18 cellular contexts compared by ENCODE assay signal in genomic region chr5:123598028-123598689, GRCh38.
DNase-seq lines count a peak whose midpoint lies in the region; ATAC-seq and TF ChIP-seq lines count a peak whose summit lies in the region.
"Had no signal": no experiment of that assay in that cellular context is flagged by ENCODE, and none has a peak within 500 bp of the region (broad histone marks: within the 10 kb centered on the region; RNA-seq: fewer than 3 reads in every experiment).

No MANE protein-coding gene starts in this region.

- H3K9me3 ChIP-seq in right lobe of liver, result no peaks in the 10 kb centered on the region

- no peaks in the 10 kb centered on the region for H3K27me3 Mint-ChIP-seq in activated naive CD8-positive, alpha-beta T cell treated with anti-CD3 and anti-CD28 coated beads, Interleukin-2, amount 50 U/mL, for 24 hours
- H3K27me3 Mint-ChIP-seq in activated naive CD8-positive, alpha-beta T cell treated with anti-CD3 and anti-CD28 coated beads for 36 hours, result no peaks in the 10 kb centered on the region
- H3K27me3 Mint-ChIP-seq in activated T-helper 2 cell treated with anti-CD3 and anti-CD28 coated beads, Interferon-gamma antibody, Interleukin-2, Interleukin-4, amounts not matched to agents 10 μg/mL and 5 μg/mL and 100 μg/mL, durations not matched to agents 14 hours and 24 hours and 36 hours (ENCODE audit: low read depth), result no peaks in the 10 kb centered on the region

- no peak overlapping the region for H3K4me3 ChIP-seq in right lobe of liver

- TF ChIP-seq POLR2A in right lobe of liver (IDR thresholded peaks at IDR 0.05), result no peak

- intact Hi-C loops in activated T-helper 2 cell treated with anti-CD3 and anti-CD28 coated beads, Interferon-gamma antibody, Interleukin-2, Interleukin-4, amounts not matched to agents 10 μg/mL and 5 μg/mL and 100 μg/mL, durations not matched to agents 14 hours and 24 hours and 36 hours (cut with micrococcal nuclease), result loop anchor here (5.0 kb wide), 1 partner anchor 46 kb away; no protein-coding TSS in a partner anchor
- intact Hi-C loops in right lobe of liver (cut with DNase I), result no loop called here

- H3K9me3 Mint-ChIP-seq in activated naive CD8-positive, alpha-beta T cell treated with anti-CD3 and anti-CD28 coated beads, Interleukin-2, amount 50 U/mL, for 24 hours, result no peaks in the 10 kb centered on the region
- H3K9me3 Mint-ChIP-seq in activated naive CD8-positive, alpha-beta T cell treated with anti-CD3 and anti-CD28 coated beads for 36 hours, result no peaks in the 10 kb centered on the region
- no peaks in the 10 kb centered on the region for H3K9me3 Mint-ChIP-seq in activated T-helper 2 cell treated with anti-CD3 and anti-CD28 coated beads, Interferon-gamma antibody, Interleukin-2, Interleukin-4, amounts not matched to agents 10 μg/mL and 5 μg/mL and 100 μg/mL, durations not matched to agents 14 hours and 24 hours and 36 hours
- H3K9me3 Mint-ChIP-seq: T-helper 2 cell treated with Interferon-gamma antibody and Interleukin-4, amounts not matched to agents 5 μg/mL and 100 μg/mL, for 36 hours had no signal

- no peaks in the 10 kb centered on the region for H3K27me3 ChIP-seq in right lobe of liver

- DNase-seq in activated naive CD8-positive, alpha-beta T cell treated with anti-CD3 and anti-CD28 coated beads, Interleukin-2, amount 50 U/mL, for 24 hours, result no peak
- no peak for DNase-seq in activated naive CD8-positive, alpha-beta T cell treated with anti-CD3 and anti-CD28 coated beads for 36 hours
- DNase-seq in activated T-helper 2 cell treated with anti-CD3 and anti-CD28 coated beads, Interferon-gamma antibody, Interleukin-2, Interleukin-4, amounts not matched to agents 10 μg/mL and 5 μg/mL and 100 μg/mL, durations not matched to agents 14 hours and 24 hours and 36 hours (ENCODE audit: low spot score), result no peak
- DNase-seq in right lobe of liver (no peak), NOMO-1 (lab: John Stamatoyannopoulos, UW; ENCODE audit: unreplicated experiment in 2 of 2) (no peak), KG1 (lab: John Stamatoyannopoulos, UW) (no peak)
- DNase-seq: activated CD4-positive, alpha-beta T cell treated with anti-CD3 and anti-CD28 coated beads for 1 hour; DMS53; effector memory CD4-positive, alpha-beta T cell; left colon; NCI-H1417; NCI-H2171 treated with DMSO at 0.1 percent for 48 hours; NCI-H82; trophoblast cell had no signal

- H3K4me3 Mint-ChIP-seq in activated naive CD8-positive, alpha-beta T cell treated with anti-CD3 and anti-CD28 coated beads, Interleukin-2, amount 50 U/mL, for 24 hours, result no peak overlapping the region
- no peak overlapping the region for H3K4me3 Mint-ChIP-seq in activated naive CD8-positive, alpha-beta T cell treated with anti-CD3 and anti-CD28 coated beads for 36 hours
- no peak overlapping the region for H3K4me3 Mint-ChIP-seq in activated T-helper 2 cell treated with anti-CD3 and anti-CD28 coated beads, Interferon-gamma antibody, Interleukin-2, Interleukin-4, amounts not matched to agents 10 μg/mL and 5 μg/mL and 100 μg/mL, durations not matched to agents 14 hours and 24 hours and 36 hours (ENCODE audit: low read depth)
- H3K4me3 Mint-ChIP-seq: T-helper 2 cell treated with Interferon-gamma antibody and Interleukin-4, amounts not matched to agents 5 μg/mL and 100 μg/mL, for 36 hours had no signal

- peaks cover 14% of the 10 kb centered on the region for H3K4me1 Mint-ChIP-seq in activated naive CD8-positive, alpha-beta T cell treated with anti-CD3 and anti-CD28 coated beads, Interleukin-2, amount 50 U/mL, for 24 hours
- H3K4me1 Mint-ChIP-seq in activated naive CD8-positive, alpha-beta T cell treated with anti-CD3 and anti-CD28 coated beads for 36 hours, result no peaks in the 10 kb centered on the region
- H3K4me1 Mint-ChIP-seq in activated T-helper 2 cell treated with anti-CD3 and anti-CD28 coated beads, Interferon-gamma antibody, Interleukin-2, Interleukin-4, amounts not matched to agents 10 μg/mL and 5 μg/mL and 100 μg/mL, durations not matched to agents 14 hours and 24 hours and 36 hours (ENCODE audit: low read depth), result peaks cover 11% of the 10 kb centered on the region

- 89% methylated on average over 5 of the region's 5 CpGs for WGBS in right lobe of liver (ENCODE audit: insufficient coverage, low coverage, low lambda C conversion rate, missing lambda C conversion rate)

- ATAC-seq in activated naive CD8-positive, alpha-beta T cell treated with anti-CD3 and anti-CD28 coated beads, Interleukin-2, amount 50 U/mL, for 24 hours, result peak; percentile 61
- ATAC-seq in GM21619 (IDR thresholded peaks at IDR 0.05; ENCODE audit: unreplicated experiment), result peak; percentile 38
- peak; percentile 59 for ATAC-seq in HG03354 (IDR thresholded peaks at IDR 0.05; ENCODE audit: poor library complexity, severe bottlenecking, unreplicated experiment)
- ATAC-seq in right lobe of liver, result no peak
- ATAC-seq: left colon had no signal

- no peaks in the 10 kb centered on the region for H3K4me1 ChIP-seq in right lobe of liver

- peaks cover 0 to 8% (median 0%) of the 10 kb centered on the region in 4 donors for H3K36me3 ChIP-seq in right lobe of liver

- H3K27ac Mint-ChIP-seq in activated naive CD8-positive, alpha-beta T cell treated with anti-CD3 and anti-CD28 coated beads, Interleukin-2, amount 50 U/mL, for 24 hours, result peak overlapping the region; percentile 26
- H3K27ac Mint-ChIP-seq in activated naive CD8-positive, alpha-beta T cell treated with anti-CD3 and anti-CD28 coated beads for 36 hours, result no peak overlapping the region
- H3K27ac Mint-ChIP-seq in activated T-helper 2 cell treated with anti-CD3 and anti-CD28 coated beads, Interferon-gamma antibody, Interleukin-2, Interleukin-4, amounts not matched to agents 10 μg/mL and 5 μg/mL and 100 μg/mL, durations not matched to agents 14 hours and 24 hours and 36 hours, result no peak overlapping the region
- H3K27ac Mint-ChIP-seq: T-helper 2 cell treated with Interferon-gamma antibody and Interleukin-4, amounts not matched to agents 5 μg/mL and 100 μg/mL, for 36 hours had no signal

- no peak overlapping the region for H3K27ac ChIP-seq in right lobe of liver
- H3K27ac ChIP-seq: C4-2B had no signal

- H3K36me3 Mint-ChIP-seq in activated naive CD8-positive, alpha-beta T cell treated with anti-CD3 and anti-CD28 coated beads, Interleukin-2, amount 50 U/mL, for 24 hours (ENCODE audit: low read depth), result peaks cover 31% of the 10 kb centered on the region
- H3K36me3 Mint-ChIP-seq in activated naive CD8-positive, alpha-beta T cell treated with anti-CD3 and anti-CD28 coated beads for 36 hours, result peaks cover 17% of the 10 kb centered on the region
- peaks cover 33% of the 10 kb centered on the region for H3K36me3 Mint-ChIP-seq in activated T-helper 2 cell treated with anti-CD3 and anti-CD28 coated beads, Interferon-gamma antibody, Interleukin-2, Interleukin-4, amounts not matched to agents 10 μg/mL and 5 μg/mL and 100 μg/mL, durations not matched to agents 14 hours and 24 hours and 36 hours (ENCODE audit: low read depth)

- no peak for TF ChIP-seq CTCF in right lobe of liver (IDR thresholded peaks at IDR 0.05)

Comparison
In these comparisons a context has a peak if more than half of its experiments do, and no peak if none do; other contexts are left out.
1. ATAC-seq: peak in activated naive CD8-positive, alpha-beta T cell treated with anti-CD3 and anti-CD28 coated beads, Interleukin-2, amount 50 U/mL, for 24 hours (single experiment), GM21619 (single experiment) and HG03354 (single experiment); none in right lobe of liver (0 of 4).